Comparison of ENCODE assay signal across 8 cellular contexts in genomic region chr17:68356520-68356919, GRCh38.
DNase-seq lines count a peak whose midpoint lies in the region; ATAC-seq, FAIRE-seq and TF ChIP-seq lines count a peak whose summit lies in the region.

No MANE protein-coding gene starts in this region.

- TF ChIP-seq CTCF in activated B cell treated with CpG ODN at 0.5 μM for 24 hours (IDR thresholded peaks at IDR 0.05) (no peak), nephron progenitor cell (IDR thresholded peaks at IDR 0.05) (no peak)

- CTCF ChIA-PET in activated B cell treated with CpG ODN at 0.5 μM for 24 hours (lab: Charles Lee) = interaction anchor here (1.1 kb wide), 1 partner anchor 42 kb away, joined by 3 read pairs; no protein-coding TSS in a partner anchor

- FAIRE-seq in GM12891 (lab: Jason Lieb, UNC) = peak; percentile 84

- POLR2A ChIA-PET in activated B cell treated with CpG ODN at 0.5 μM for 24 hours (lab: Charles Lee) = interaction anchor here (0.5 to 1.3 kb wide), 4 partner anchors 9 to 986 kb away, joined by 4 to 7 read pairs (median 4); no protein-coding TSS in a partner anchor

- intact Hi-C loops in activated B cell treated with CpG ODN at 0.5 μM for 24 hours (cut with micrococcal nuclease) = loop anchor here (5.0 kb wide), 1 partner anchor 39 kb away; no protein-coding TSS in a partner anchor

- DNase-seq in GM12891 (ENCODE audit: insufficient read length, low spot score) (no peak), activated B cell treated with CpG ODN at 0.5 μM for 24 hours (no peak), erythroblast (lab: John Stamatoyannopoulos, UW) (no peak), NCI-H2196 (lab: John Stamatoyannopoulos, UW; ENCODE audit: unreplicated experiment) (no peak), nephron progenitor cell (no peak)
- peak; percentile 56 for DNase-seq in effector CD4-positive, alpha-beta T cell
- DNase-seq in stimulated activated naive CD4-positive, alpha-beta T cell treated with Interleukin-2 at 50 U/mL for 16 hours (lab: John Stamatoyannopoulos, UW) = peak; percentile 44

- H3K27ac Mint-ChIP-seq in activated B cell treated with CpG ODN at 0.5 μM for 24 hours (peak overlapping the region; percentile 24), nephron progenitor cell (no peak overlapping the region)

- ATAC-seq in HG03025 (IDR thresholded peaks at IDR 0.05; ENCODE audit: low FRiP score, unreplicated experiment) = peak; percentile 77
- ATAC-seq in activated B cell treated with CpG ODN at 0.5 μM for 24 hours (ENCODE audit: low read depth) = peak; percentile 77

- H3K27me3 Mint-ChIP-seq in activated B cell treated with CpG ODN at 0.5 μM for 24 hours (peaks cover 19% of the 10 kb centered on the region), nephron progenitor cell (ENCODE audit: low read depth, poor library complexity) (no peaks in the 10 kb centered on the region)

- H3K4me3 Mint-ChIP-seq in activated B cell treated with CpG ODN at 0.5 μM for 24 hours (peak overlapping the region; percentile 9), nephron progenitor cell (no peak overlapping the region)

- TF ChIP-seq POLR2A in GM12891 (IDR thresholded peaks at IDR 0.05; ENCODE audit: low read depth, low read length) (no peak), erythroblast (IDR thresholded peaks at IDR 0.05; ENCODE audit: low read length) (no peak)

- H3K9me3 Mint-ChIP-seq in activated B cell treated with CpG ODN at 0.5 μM for 24 hours (no peaks in the 10 kb centered on the region), nephron progenitor cell (no peaks in the 10 kb centered on the region)

- H3K36me3 Mint-ChIP-seq in activated B cell treated with CpG ODN at 0.5 μM for 24 hours (ENCODE audit: low read depth) = peaks cover 12% of the 10 kb centered on the region
- H3K36me3 Mint-ChIP-seq in nephron progenitor cell (ENCODE audit: low read depth) = peaks cover 5% of the 10 kb centered on the region

- H3K4me1 Mint-ChIP-seq in activated B cell treated with CpG ODN at 0.5 μM for 24 hours = peaks cover 15% of the 10 kb centered on the region
- peaks cover 7% of the 10 kb centered on the region for H3K4me1 Mint-ChIP-seq in nephron progenitor cell

TF ChIP-seq in GM12891, 5 proteins besides CTCF, POLR2A, EP300 and RAD21:
- TF ChIP-seq POU2F2 (IDR thresholded peaks at IDR 0.05; ENCODE audit: low read depth, low read length) = peak; percentile 40
- no peak for TF ChIP-seq TAF1 (IDR thresholded peaks at IDR 0.05; ENCODE audit: low read depth, low read length)
- no peak for TF ChIP-seq POLR2AphosphoS5 (IDR thresholded peaks at IDR 0.05; ENCODE audit: low read depth, low read length)
- peak; percentile 11; the same call in 1 of the 2 replicates for TF ChIP-seq SPI1 (IDR thresholded peaks at IDR 0.05; ENCODE audit: low read depth, low read length)
- TF ChIP-seq PAX5 (IDR thresholded peaks at IDR 0.05; ENCODE audit: insufficient read depth, low read length, severe bottlenecking) = peak; percentile 95

Comparison
In these comparisons a context has a peak if more than half of its experiments do, and no peak if none do; other contexts are left out.
1. DNase-seq: peak in effector CD4-positive, alpha-beta T cell (single experiment) and stimulated activated naive CD4-positive, alpha-beta T cell treated with Interleukin-2 at 50 U/mL for 16 hours (single experiment); none in GM12891 (single experiment), activated B cell treated with CpG ODN at 0.5 μM for 24 hours (single experiment), erythroblast (0 of 2), NCI-H2196 (single experiment) and nephron progenitor cell (single experiment).